ENCODE assay signal across 1 cellular context in genomic region chr12:47785887-47786661, GRCh38.
TF ChIP-seq lines count a peak whose summit lies in the region.

No MANE protein-coding gene starts in this region.

TF ChIP-seq in SK-N-SH treated with all-trans-retinoic acid at 6 μM for 48 hours, 23 proteins besides CTCF, POLR2A, EP300 and RAD21 (continued from another document):
- TF ChIP-seq PATZ1 (CRISPR knock-in tag; IDR thresholded peaks at IDR 0.05; ENCODE audit: borderline replicate concordance) (no peak), POU6F1 (CRISPR knock-in tag; IDR thresholded peaks at IDR 0.05; ENCODE audit: borderline replicate concordance, low read depth) (no peak), ZNF565 (CRISPR knock-in tag; conservative IDR thresholded peaks at IDR 0.05; ENCODE audit: low read depth) (no peak), ZNF8 (CRISPR knock-in tag; IDR thresholded peaks at IDR 0.05) (no peak), RARB (CRISPR knock-in tag; IDR thresholded peaks at IDR 0.05) (no peak), PPARA (CRISPR knock-in tag; IDR thresholded peaks at IDR 0.05; ENCODE audit: borderline replicate concordance) (no peak), BACH2 (CRISPR knock-in tag; IDR thresholded peaks at IDR 0.05; ENCODE audit: borderline replicate concordance) (no peak), SNAI2 (CRISPR knock-in tag; IDR thresholded peaks at IDR 0.05) (no peak)
